Comparison of ENCODE assay signal across 7 cellular contexts in genomic region chr12:27145725-27146124, GRCh38.
A peak's percentile ranks its signal among the peaks of the same experiment; 100 is the strongest.
ATAC-seq lines count a peak whose summit lies in the region.
"Not testable (repeated sequence)": the region's sequence is repeated elsewhere in the genome, so short reads cannot be mapped to it uniquely, and the experiment has no call there.

No MANE protein-coding gene starts in this region.

- H3K9me3 Mint-ChIP-seq in T-helper 1 cell treated with Interleukin-12 subunit alpha and Interleukin-12 subunit beta and Interleukin-4 antibody, amounts not matched to agents 30 μg/mL and 1 μg/mL, for 36 hours: not testable (repeated sequence)

- not testable (repeated sequence) for H3K4me3 Mint-ChIP-seq in T-helper 1 cell treated with Interleukin-12 subunit alpha and Interleukin-12 subunit beta and Interleukin-4 antibody, amounts not matched to agents 30 μg/mL and 1 μg/mL, for 36 hours

- H3K27me3 Mint-ChIP-seq in T-helper 1 cell treated with Interleukin-12 subunit alpha and Interleukin-12 subunit beta and Interleukin-4 antibody, amounts not matched to agents 30 μg/mL and 1 μg/mL, for 36 hours (ENCODE audit: low read depth): not testable (repeated sequence)

- ATAC-seq in GM18520 (IDR thresholded peaks at IDR 0.05; ENCODE audit: unreplicated experiment): peak; percentile 75
- peak; percentile 74 for ATAC-seq in GM19351 (IDR thresholded peaks at IDR 0.05; ENCODE audit: unreplicated experiment)
- peak; percentile 52 for ATAC-seq in GM21515 (IDR thresholded peaks at IDR 0.05; ENCODE audit: unreplicated experiment)
- ATAC-seq in HG02642 (IDR thresholded peaks at IDR 0.05; ENCODE audit: poor library complexity, unreplicated experiment): peak; percentile 50
- ATAC-seq in HG03097 (IDR thresholded peaks at IDR 0.05; ENCODE audit: low FRiP score, unreplicated experiment): peak; percentile 53
- ATAC-seq in HG03460 (IDR thresholded peaks at IDR 0.05; ENCODE audit: unreplicated experiment): peak; percentile 68

- H3K4me1 Mint-ChIP-seq in T-helper 1 cell treated with Interleukin-12 subunit alpha and Interleukin-12 subunit beta and Interleukin-4 antibody, amounts not matched to agents 30 μg/mL and 1 μg/mL, for 36 hours (ENCODE audit: low read depth): peaks cover 44% of the 10 kb centered on the region

- not testable (repeated sequence) for H3K36me3 Mint-ChIP-seq in T-helper 1 cell treated with Interleukin-12 subunit alpha and Interleukin-12 subunit beta and Interleukin-4 antibody, amounts not matched to agents 30 μg/mL and 1 μg/mL, for 36 hours (ENCODE audit: low read depth)

- H3K27ac Mint-ChIP-seq in T-helper 1 cell treated with Interleukin-12 subunit alpha and Interleukin-12 subunit beta and Interleukin-4 antibody, amounts not matched to agents 30 μg/mL and 1 μg/mL, for 36 hours: peak overlapping the region; percentile 60

Comparison
In these comparisons a context has a peak if more than half of its experiments do, and no peak if none do; other contexts are left out.
1. Peak in every context shown above with its lines: ATAC-seq.